Comparison of ENCODE assay signal across 2 cellular contexts in the genomic region with DNA sequence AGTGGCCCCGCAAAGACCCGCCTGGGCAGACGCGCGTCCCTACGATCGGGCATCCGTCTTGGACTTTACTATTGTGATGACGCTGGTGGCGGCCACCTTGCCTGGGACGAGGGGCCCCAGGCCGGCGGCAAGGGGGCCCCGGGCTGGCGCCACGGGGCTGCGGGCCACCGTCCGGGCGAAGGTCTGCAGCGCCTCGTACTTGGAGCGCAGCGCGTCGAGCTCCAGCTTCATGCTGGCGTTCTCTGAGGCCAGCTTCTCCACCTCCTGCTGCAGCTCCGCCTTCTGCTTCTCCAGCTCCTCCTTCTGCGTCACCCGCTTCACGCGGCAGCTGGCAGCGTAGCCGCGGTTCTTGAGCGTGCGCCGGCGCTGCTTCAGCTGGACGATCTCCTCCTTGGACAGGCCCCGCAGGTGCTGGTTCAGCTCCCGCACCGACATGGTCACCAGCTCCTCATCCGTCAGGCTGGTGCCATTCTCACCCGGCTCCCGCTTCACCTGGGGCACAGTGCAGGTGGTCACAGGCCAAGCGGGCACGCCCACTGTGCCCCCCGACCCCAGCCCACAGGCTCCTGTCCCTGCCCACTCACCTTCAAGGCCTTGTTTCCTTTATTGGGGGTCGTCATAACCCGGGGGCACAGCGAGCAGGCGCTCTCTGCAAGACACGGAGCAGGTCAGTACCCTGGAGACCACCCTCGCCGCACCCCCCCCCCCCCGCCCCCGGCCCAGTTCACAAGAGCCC.
A peak's percentile ranks its signal among the peaks of the same experiment; 100 is the strongest.
TF ChIP-seq lines count a peak whose summit lies in the region.

No MANE protein-coding gene starts in this region.

TF ChIP-seq in IMR-90, 13 proteins besides CTCF, POLR2A, EP300 and RAD21:
- TF ChIP-seq MAZ (IDR thresholded peaks at IDR 0.05; ENCODE audit: borderline replicate concordance, low read depth, low read length) = no peak
- TF ChIP-seq, protein P1, sequence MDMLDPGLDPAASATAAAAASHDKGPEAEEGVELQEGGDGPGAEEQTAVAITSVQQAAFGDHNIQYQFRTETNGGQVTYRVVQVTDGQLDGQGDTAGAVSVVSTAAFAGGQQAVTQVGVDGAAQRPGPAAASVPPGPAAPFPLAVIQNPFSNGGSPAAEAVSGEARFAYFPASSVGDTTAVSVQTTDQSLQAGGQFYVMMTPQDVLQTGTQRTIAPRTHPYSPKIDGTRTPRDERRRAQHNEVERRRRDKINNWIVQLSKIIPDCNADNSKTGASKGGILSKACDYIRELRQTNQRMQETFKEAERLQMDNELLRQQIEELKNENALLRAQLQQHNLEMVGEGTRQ (IDR thresholded peaks at IDR 0.05; ENCODE audit: low read depth, low read length) = no peak
- no peak for TF ChIP-seq FOS (IDR thresholded peaks at IDR 0.05; ENCODE audit: low read depth, low read length)
- no peak for TF ChIP-seq CHD1 (IDR thresholded peaks at IDR 0.05; ENCODE audit: low read depth, low read length)
- no peak for TF ChIP-seq CEBPB (IDR thresholded peaks at IDR 0.05; ENCODE audit: low read depth, low read length)
- no peak for TF ChIP-seq RCOR1 (IDR thresholded peaks at IDR 0.05; ENCODE audit: insufficient replicate concordance, low read length)
- TF ChIP-seq, protein P2, sequence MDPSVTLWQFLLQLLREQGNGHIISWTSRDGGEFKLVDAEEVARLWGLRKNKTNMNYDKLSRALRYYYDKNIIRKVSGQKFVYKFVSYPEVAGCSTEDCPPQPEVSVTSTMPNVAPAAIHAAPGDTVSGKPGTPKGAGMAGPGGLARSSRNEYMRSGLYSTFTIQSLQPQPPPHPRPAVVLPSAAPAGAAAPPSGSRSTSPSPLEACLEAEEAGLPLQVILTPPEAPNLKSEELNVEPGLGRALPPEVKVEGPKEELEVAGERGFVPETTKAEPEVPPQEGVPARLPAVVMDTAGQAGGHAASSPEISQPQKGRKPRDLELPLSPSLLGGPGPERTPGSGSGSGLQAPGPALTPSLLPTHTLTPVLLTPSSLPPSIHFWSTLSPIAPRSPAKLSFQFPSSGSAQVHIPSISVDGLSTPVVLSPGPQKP (IDR thresholded peaks at IDR 0.05; ENCODE audit: borderline replicate concordance, low read depth, low read length) = no peak
- TF ChIP-seq BHLHE40 (IDR thresholded peaks at IDR 0.05; ENCODE audit: low read depth, low read length) = no peak
- TF ChIP-seq NFE2L2 (IDR thresholded peaks at IDR 0.05; ENCODE audit: low read depth, low read length) = no peak
- TF ChIP-seq MAFK (IDR thresholded peaks at IDR 0.05; ENCODE audit: low read depth, low read length) = no peak

TF ChIP-seq in HepG2, 621 proteins besides CTCF, POLR2A, EP300 and RAD21:
- TF ChIP-seq IRF2 (CRISPR knock-in tag; IDR thresholded peaks at IDR 0.05) (no peak), AGO2 (optimal IDR thresholded peaks at IDR 0.05; ENCODE audit: low read depth, low read length) (peak; percentile 64), HNRNPL (IDR thresholded peaks at IDR 0.05; ENCODE audit: low read depth, low read length) (peak; percentile 33; the same call in 1 of the 2 replicates), RBFOX2 (IDR thresholded peaks at IDR 0.05; ENCODE audit: low read depth, low read length) (peak; percentile 55; the same call in 1 of the 2 replicates), ZNF343 (CRISPR knock-in tag; IDR thresholded peaks at IDR 0.05) (no peak), RXRB (CRISPR knock-in tag; IDR thresholded peaks at IDR 0.05; ENCODE audit: borderline replicate concordance) (no peak)
- TF ChIP-seq, protein P3, sequence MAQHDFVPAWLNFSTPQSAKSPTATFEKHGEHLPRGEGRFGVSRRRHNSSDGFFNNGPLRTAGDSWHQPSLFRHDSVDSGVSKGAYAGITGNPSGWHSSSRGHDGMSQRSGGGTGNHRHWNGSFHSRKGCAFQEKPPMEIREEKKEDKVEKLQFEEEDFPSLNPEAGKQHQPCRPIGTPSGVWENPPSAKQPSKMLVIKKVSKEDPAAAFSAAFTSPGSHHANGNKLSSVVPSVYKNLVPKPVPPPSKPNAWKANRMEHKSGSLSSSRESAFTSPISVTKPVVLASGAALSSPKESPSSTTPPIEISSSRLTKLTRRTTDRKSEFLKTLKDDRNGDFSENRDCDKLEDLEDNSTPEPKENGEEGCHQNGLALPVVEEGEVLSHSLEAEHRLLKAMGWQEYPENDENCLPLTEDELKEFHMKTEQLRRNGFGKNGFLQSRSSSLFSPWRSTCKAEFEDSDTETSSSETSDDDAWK (CRISPR knock-in tag; IDR thresholded peaks at IDR 0.05) = no peak
